ENCODE assay signal across 29 cellular contexts in the genomic region with DNA sequence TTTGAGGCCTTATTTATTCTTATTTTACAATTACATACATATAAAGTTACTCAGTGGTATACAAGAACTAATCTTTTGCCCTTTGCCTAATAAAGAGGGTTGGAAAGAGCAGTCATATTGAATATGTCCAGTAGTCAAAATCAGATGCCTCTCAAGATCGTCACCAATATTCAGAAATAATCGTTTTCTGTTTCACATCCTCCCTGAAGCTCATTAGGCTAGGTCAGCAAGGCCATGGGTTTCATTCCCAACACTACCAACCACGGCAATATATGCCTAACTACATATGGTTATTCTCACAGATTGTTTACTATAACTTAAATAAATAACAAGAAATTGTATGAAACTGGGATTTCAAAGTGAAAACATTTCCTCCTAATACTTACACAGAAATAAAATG.
"Had no signal": no experiment of that assay in that cellular context is flagged by ENCODE, and none has a peak within 500 bp of the region (broad histone marks: within the 10 kb centered on the region; RNA-seq: fewer than 3 reads in every experiment).

No MANE protein-coding gene starts in this region.

- H3K36me3 ChIP-seq: stomach, suprapubic skin, thoracic aorta, thyroid gland, tibial artery, tibial nerve, transverse colon, upper lobe of left lung, upper lobe of right lung, uterus, vagina had no signal

- H3K36me3 Mint-ChIP-seq: stimulated activated effector memory CD8-positive, alpha-beta T cell treated with anti-CD3 and anti-CD28 coated beads, Interleukin-12 subunit alpha, Interleukin-12 subunit beta, amount 100 ng/mL, for 72 hours; stimulated activated memory B cell treated with anti-CD40 and anti-IgM and Interleukin-4, amounts not matched to agents 10 μg/mL and 1 μg/mL and 100 μg/mL, for 72 hours; stimulated activated naive B cell treated with anti-CD40 and anti-IgM and Interleukin-4, amounts not matched to agents 10 μg/mL and 1 μg/mL and 100 μg/mL, for 72 hours; type B pancreatic cell had no signal

- ATAC-seq: stimulated activated effector memory CD8-positive, alpha-beta T cell treated with anti-CD3 and anti-CD28 coated beads, Interleukin-12 subunit alpha, Interleukin-12 subunit beta, amount 100 ng/mL, for 72 hours; stimulated activated memory B cell treated with anti-CD40 and anti-IgM and Interleukin-4, amounts not matched to agents 10 μg/mL and 1 μg/mL and 100 μg/mL, for 72 hours; stimulated activated naive B cell treated with anti-CD40 and anti-IgM and Interleukin-4, amounts not matched to agents 10 μg/mL and 1 μg/mL and 100 μg/mL, for 72 hours; stimulated activated naive CD8-positive, alpha-beta T cell treated with anti-CD3 and anti-CD28 coated beads, Interleukin-15, amount 100 ng/mL, for 72 hours; stimulated activated naive CD8-positive, alpha-beta T cell treated with anti-CD3 and anti-CD28 coated beads, Interleukin-15, Interleukin-2, amounts not matched to agents 100 U/mL and 50 U/mL, for 24 hours; upper lobe of right lung had no signal

- H3K9me3 ChIP-seq: stomach, suprapubic skin, testis, thoracic aorta, thyroid gland, tibial artery, tibial nerve, transverse colon, upper lobe of left lung, upper lobe of right lung, uterus, vagina had no signal

- H3K4me1 ChIP-seq: stomach, suprapubic skin, testis, thyroid gland, tibial artery, tibial nerve, transverse colon, upper lobe of left lung, upper lobe of right lung, uterus, vagina had no signal

- H3K4me1 Mint-ChIP-seq: stimulated activated effector memory CD8-positive, alpha-beta T cell treated with anti-CD3 and anti-CD28 coated beads, Interleukin-12 subunit alpha, Interleukin-12 subunit beta, amount 100 ng/mL, for 72 hours; stimulated activated memory B cell treated with anti-CD40 and anti-IgM and Interleukin-4, amounts not matched to agents 10 μg/mL and 1 μg/mL and 100 μg/mL, for 72 hours; stimulated activated naive B cell treated with anti-CD40 and anti-IgM and Interleukin-4, amounts not matched to agents 10 μg/mL and 1 μg/mL and 100 μg/mL, for 72 hours; stimulated activated naive CD8-positive, alpha-beta T cell treated with anti-CD3 and anti-CD28 coated beads, Interleukin-15, amount 100 ng/mL, for 72 hours had no signal

- DNase-seq: stimulated activated CD4-positive, alpha-beta T cell treated with anti-CD3 and anti-CD28 coated beads, Interleukin-2, amount 100 ng/mL, for 48 hours; stimulated activated CD4-positive, alpha-beta T cell treated with anti-CD3 and anti-CD28 coated beads, Interleukin-4, amount 100 ng/mL, for 1 hour; stimulated activated CD4-positive, alpha-beta T cell treated with anti-CD3 and anti-CD28 coated beads, Interleukin-4, amount 100 ng/mL, for 24 hours; stimulated activated CD4-positive, alpha-beta T cell treated with anti-CD3 and anti-CD28 coated beads, Interleukin-4, amount 100 ng/mL, for 4 hours; stimulated activated CD8-positive, alpha-beta memory T cell treated with anti-CD3 and anti-CD28 coated beads, Interleukin-4, amount 100 ng/mL, for 48 hours; stimulated activated naive B cell treated with anti-CD40 and anti-IgM and Interleukin-4, amounts not matched to agents 10 μg/mL and 1 μg/mL and 100 μg/mL, for 72 hours; stimulated activated naive CD4-positive, alpha-beta T cell; stimulated activated naive CD4-positive, alpha-beta T cell treated with Interleukin-2 at 50 U/mL for 16 hours; stimulated activated naive CD8-positive, alpha-beta T cell treated with anti-CD3 and anti-CD28 coated beads, Interleukin-15, amount 100 ng/mL, for 72 hours; stimulated activated naive CD8-positive, alpha-beta T cell treated with anti-CD3 and anti-CD28 coated beads, Interleukin-15, Interleukin-2, amounts not matched to agents 100 U/mL and 50 U/mL, for 24 hours; stomach; substantia nigra; testis; thyroid gland; tibial artery; transverse colon; trophoblast cell; upper lobe of left lung; upper lobe of right lung; uterus had no signal

- H3K27me3 Mint-ChIP-seq: stimulated activated memory B cell treated with anti-CD40 and anti-IgM and Interleukin-4, amounts not matched to agents 10 μg/mL and 1 μg/mL and 100 μg/mL, for 72 hours; stimulated activated naive B cell treated with anti-CD40 and anti-IgM and Interleukin-4, amounts not matched to agents 10 μg/mL and 1 μg/mL and 100 μg/mL, for 72 hours; stimulated activated naive CD8-positive, alpha-beta T cell treated with anti-CD3 and anti-CD28 coated beads, Interleukin-15, amount 100 ng/mL, for 72 hours; stimulated activated naive CD8-positive, alpha-beta T cell treated with anti-CD3 and anti-CD28 coated beads, Interleukin-15, Interleukin-2, amounts not matched to agents 100 ng/mL and 50 ng/mL, for 24 hours; type B pancreatic cell had no signal

- H3K27ac ChIP-seq: stomach, suprapubic skin, testis, thoracic aorta, thyroid gland, tibial artery, tibial nerve, transverse colon, upper lobe of left lung, upper lobe of right lung, uterus, vagina had no signal

- H3K27me3 ChIP-seq: stomach, suprapubic skin, testis, thyroid gland, tibial artery, tibial nerve, transverse colon, upper lobe of left lung, upper lobe of right lung, uterus, vagina had no signal

- H3K4me3 Mint-ChIP-seq: stimulated activated effector memory CD8-positive, alpha-beta T cell treated with anti-CD3 and anti-CD28 coated beads, Interleukin-12 subunit alpha, Interleukin-12 subunit beta, amount 100 ng/mL, for 72 hours; stimulated activated memory B cell treated with anti-CD40 and anti-IgM and Interleukin-4, amounts not matched to agents 10 μg/mL and 1 μg/mL and 100 μg/mL, for 72 hours; stimulated activated naive B cell treated with anti-CD40 and anti-IgM and Interleukin-4, amounts not matched to agents 10 μg/mL and 1 μg/mL and 100 μg/mL, for 72 hours; stimulated activated naive CD8-positive, alpha-beta T cell treated with anti-CD3 and anti-CD28 coated beads, Interleukin-15, amount 100 ng/mL, for 72 hours; stimulated activated naive CD8-positive, alpha-beta T cell treated with anti-CD3 and anti-CD28 coated beads, Interleukin-15, Interleukin-2, amounts not matched to agents 100 ng/mL and 50 ng/mL, for 24 hours; type B pancreatic cell had no signal

- H3K9me3 Mint-ChIP-seq: stimulated activated effector memory CD8-positive, alpha-beta T cell treated with anti-CD3 and anti-CD28 coated beads, Interleukin-12 subunit alpha, Interleukin-12 subunit beta, amount 100 ng/mL, for 72 hours; stimulated activated memory B cell treated with anti-CD40 and anti-IgM and Interleukin-4, amounts not matched to agents 10 μg/mL and 1 μg/mL and 100 μg/mL, for 72 hours; stimulated activated naive B cell treated with anti-CD40 and anti-IgM and Interleukin-4, amounts not matched to agents 10 μg/mL and 1 μg/mL and 100 μg/mL, for 72 hours; stimulated activated naive CD8-positive, alpha-beta T cell treated with anti-CD3 and anti-CD28 coated beads, Interleukin-15, Interleukin-2, amounts not matched to agents 100 ng/mL and 50 ng/mL, for 24 hours; type B pancreatic cell had no signal

- H3K27ac Mint-ChIP-seq: stimulated activated effector memory CD8-positive, alpha-beta T cell treated with anti-CD3 and anti-CD28 coated beads, Interleukin-12 subunit alpha, Interleukin-12 subunit beta, amount 100 ng/mL, for 72 hours; stimulated activated memory B cell treated with anti-CD40 and anti-IgM and Interleukin-4, amounts not matched to agents 10 μg/mL and 1 μg/mL and 100 μg/mL, for 72 hours; stimulated activated naive B cell treated with anti-CD40 and anti-IgM and Interleukin-4, amounts not matched to agents 10 μg/mL and 1 μg/mL and 100 μg/mL, for 72 hours; stimulated activated naive CD8-positive, alpha-beta T cell treated with anti-CD3 and anti-CD28 coated beads, Interleukin-15, amount 100 ng/mL, for 72 hours; stimulated activated naive CD8-positive, alpha-beta T cell treated with anti-CD3 and anti-CD28 coated beads, Interleukin-15, Interleukin-2, amounts not matched to agents 100 ng/mL and 50 ng/mL, for 24 hours; type B pancreatic cell had no signal

- FAIRE-seq: urothelium cell line had no signal

- H3K4me3 ChIP-seq: stomach, suprapubic skin, testis, thoracic aorta, thyroid gland, tibial artery, tibial nerve, transverse colon, upper lobe of left lung, upper lobe of right lung, uterus, vagina had no signal
